1 cellular context compared by ENCODE assay signal in genomic region chr19:45076029-45076850, GRCh38.
TF ChIP-seq lines count a peak whose summit lies in the region.

ZNF296 (minus strand) TSS chr19:45076478; CDS start chr19:45076373, 105 bp downstream.

TF ChIP-seq in HepG2, 621 proteins besides CTCF, POLR2A, EP300 and RAD21 (continued from another document and continues in another):
- no peak for TF ChIP-seq MTA3 (CRISPR knock-in tag; IDR thresholded peaks at IDR 0.05)
- no peak for TF ChIP-seq CREBL2 (CRISPR knock-in tag; IDR thresholded peaks at IDR 0.05; ENCODE audit: borderline replicate concordance)
- TF ChIP-seq DR1 (CRISPR knock-in tag; IDR thresholded peaks at IDR 0.05), result no peak; the same call in 1 of the 2 replicates
- no peak for TF ChIP-seq TOE1 (CRISPR knock-in tag; IDR thresholded peaks at IDR 0.05)
- no peak; the same call in 1 of the 2 replicates for TF ChIP-seq ZMYM4 (CRISPR knock-in tag; IDR thresholded peaks at IDR 0.05)
- TF ChIP-seq ZMAT5 (CRISPR knock-in tag; IDR thresholded peaks at IDR 0.05; ENCODE audit: borderline replicate concordance, low read depth), result no peak
- TF ChIP-seq ZNF260 (CRISPR knock-in tag; IDR thresholded peaks at IDR 0.05; ENCODE audit: borderline replicate concordance, low read depth), result no peak
- peak; percentile 22 for TF ChIP-seq ZEB1 (IDR thresholded peaks at IDR 0.05; ENCODE audit: insufficient replicate concordance, low read depth)
- TF ChIP-seq ESRRA (CRISPR knock-in tag; IDR thresholded peaks at IDR 0.05; ENCODE audit: low read depth), result peak; percentile 49; the same call in 1 of the 2 replicates
- no peak for TF ChIP-seq U2AF2 (IDR thresholded peaks at IDR 0.05; ENCODE audit: low read depth, low read length)
- no peak for TF ChIP-seq MBNL3 (CRISPR knock-in tag; conservative IDR thresholded peaks at IDR 0.05)
- no peak for TF ChIP-seq ZSCAN12 (CRISPR knock-in tag; IDR thresholded peaks at IDR 0.05)
- TF ChIP-seq PBX3 (CRISPR knock-in tag; IDR thresholded peaks at IDR 0.05; ENCODE audit: borderline replicate concordance), result no peak
- no peak for TF ChIP-seq TCF7L2 (IDR thresholded peaks at IDR 0.05; ENCODE audit: low read depth, low read length)
- no peak for TF ChIP-seq ZFP41 (CRISPR knock-in tag; IDR thresholded peaks at IDR 0.05; ENCODE audit: borderline replicate concordance)
- no peak for TF ChIP-seq ZBTB20 (CRISPR knock-in tag; IDR thresholded peaks at IDR 0.05; ENCODE audit: borderline replicate concordance, low read depth)
- TF ChIP-seq, protein P1, sequence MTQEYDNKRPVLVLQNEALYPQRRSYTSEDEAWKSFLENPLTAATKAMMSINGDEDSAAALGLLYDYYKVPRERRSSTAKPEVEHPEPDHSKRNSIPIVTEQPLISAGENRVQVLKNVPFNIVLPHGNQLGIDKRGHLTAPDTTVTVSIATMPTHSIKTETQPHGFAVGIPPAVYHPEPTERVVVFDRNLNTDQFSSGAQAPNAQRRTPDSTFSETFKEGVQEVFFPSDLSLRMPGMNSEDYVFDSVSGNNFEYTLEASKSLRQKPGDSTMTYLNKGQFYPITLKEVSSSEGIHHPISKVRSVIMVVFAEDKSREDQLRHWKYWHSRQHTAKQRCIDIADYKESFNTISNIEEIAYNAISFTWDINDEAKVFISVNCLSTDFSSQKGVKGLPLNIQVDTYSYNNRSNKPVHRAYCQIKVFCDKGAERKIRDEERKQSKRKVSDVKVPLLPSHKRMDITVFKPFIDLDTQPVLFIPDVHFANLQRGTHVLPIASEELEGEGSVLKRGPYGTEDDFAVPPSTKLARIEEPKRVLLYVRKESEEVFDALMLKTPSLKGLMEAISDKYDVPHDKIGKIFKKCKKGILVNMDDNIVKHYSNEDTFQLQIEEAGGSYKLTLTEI (CRISPR knock-in tag; conservative IDR thresholded peaks at IDR 0.05), result no peak
- TF ChIP-seq, protein P2, sequence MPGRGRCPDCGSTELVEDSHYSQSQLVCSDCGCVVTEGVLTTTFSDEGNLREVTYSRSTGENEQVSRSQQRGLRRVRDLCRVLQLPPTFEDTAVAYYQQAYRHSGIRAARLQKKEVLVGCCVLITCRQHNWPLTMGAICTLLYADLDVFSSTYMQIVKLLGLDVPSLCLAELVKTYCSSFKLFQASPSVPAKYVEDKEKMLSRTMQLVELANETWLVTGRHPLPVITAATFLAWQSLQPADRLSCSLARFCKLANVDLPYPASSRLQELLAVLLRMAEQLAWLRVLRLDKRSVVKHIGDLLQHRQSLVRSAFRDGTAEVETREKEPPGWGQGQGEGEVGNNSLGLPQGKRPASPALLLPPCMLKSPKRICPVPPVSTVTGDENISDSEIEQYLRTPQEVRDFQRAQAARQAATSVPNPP (CRISPR knock-in tag; IDR thresholded peaks at IDR 0.05), result no peak
- no peak; the same call in 1 of the 2 replicates for TF ChIP-seq ZNF225 (CRISPR knock-in tag; IDR thresholded peaks at IDR 0.05)
- no peak for TF ChIP-seq ZNF773 (CRISPR knock-in tag; IDR thresholded peaks at IDR 0.05; ENCODE audit: borderline replicate concordance)
- no peak for TF ChIP-seq ZNF879 (CRISPR knock-in tag; IDR thresholded peaks at IDR 0.05)
- TF ChIP-seq AKAP8 (CRISPR knock-in tag; IDR thresholded peaks at IDR 0.05), result 0 out of 2 replicates have a peak, but pooled peaks have one; percentile 57
- no peak; the same call in 1 of the 2 replicates for TF ChIP-seq ZSCAN20 (CRISPR knock-in tag; IDR thresholded peaks at IDR 0.05; ENCODE audit: borderline replicate concordance)
- no peak; the same call in 1 of the 2 replicates for TF ChIP-seq GFI1 (CRISPR knock-in tag; IDR thresholded peaks at IDR 0.05; ENCODE audit: borderline replicate concordance)
- no peak for TF ChIP-seq CEBPG (CRISPR knock-in tag; IDR thresholded peaks at IDR 0.05)
- no peak for TF ChIP-seq ZNF704 (CRISPR knock-in tag; IDR thresholded peaks at IDR 0.05; ENCODE audit: borderline replicate concordance)
- TF ChIP-seq ZNF230 (CRISPR knock-in tag; IDR thresholded peaks at IDR 0.05), result no peak
- no peak for TF ChIP-seq NCOR1 (IDR thresholded peaks at IDR 0.05; ENCODE audit: borderline replicate concordance, low read length)
- TF ChIP-seq, protein P3, sequence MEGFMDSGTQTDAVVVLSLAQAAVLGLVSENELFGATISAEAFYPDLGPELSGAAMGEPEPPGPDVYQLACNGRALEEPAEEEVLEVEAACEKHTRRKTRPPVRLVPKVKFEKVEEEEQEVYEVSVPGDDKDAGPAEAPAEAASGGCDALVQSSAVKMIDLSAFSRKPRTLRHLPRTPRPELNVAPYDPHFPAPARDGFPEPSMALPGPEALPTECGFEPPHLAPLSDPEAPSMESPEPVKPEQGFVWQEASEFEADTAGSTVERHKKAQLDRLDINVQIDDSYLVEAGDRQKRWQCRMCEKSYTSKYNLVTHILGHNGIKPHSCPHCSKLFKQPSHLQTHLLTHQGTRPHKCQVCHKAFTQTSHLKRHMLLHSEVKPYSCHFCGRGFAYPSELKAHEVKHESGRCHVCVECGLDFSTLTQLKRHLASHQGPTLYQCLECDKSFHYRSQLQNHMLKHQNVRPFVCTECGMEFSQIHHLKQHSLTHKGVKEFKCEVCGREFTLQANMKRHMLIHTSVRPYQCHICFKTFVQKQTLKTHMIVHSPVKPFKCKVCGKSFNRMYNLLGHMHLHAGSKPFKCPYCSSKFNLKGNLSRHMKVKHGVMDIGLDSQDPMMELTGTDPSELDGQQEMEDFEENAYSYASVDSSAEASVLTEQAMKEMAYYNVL (CRISPR knock-in tag; IDR thresholded peaks at IDR 0.05; ENCODE audit: borderline replicate concordance), result no peak
- no peak for TF ChIP-seq SIX4 (CRISPR knock-in tag; IDR thresholded peaks at IDR 0.05)
- peak; percentile 25; the same call in 1 of the 2 replicates for TF ChIP-seq SOX5 (CRISPR knock-in tag; IDR thresholded peaks at IDR 0.05; ENCODE audit: borderline replicate concordance)
- TF ChIP-seq MXD3 (CRISPR knock-in tag; IDR thresholded peaks at IDR 0.05), result peak; percentile 69
- no peak for TF ChIP-seq ZKSCAN5 (CRISPR knock-in tag; IDR thresholded peaks at IDR 0.05)
- TF ChIP-seq, protein P4, sequence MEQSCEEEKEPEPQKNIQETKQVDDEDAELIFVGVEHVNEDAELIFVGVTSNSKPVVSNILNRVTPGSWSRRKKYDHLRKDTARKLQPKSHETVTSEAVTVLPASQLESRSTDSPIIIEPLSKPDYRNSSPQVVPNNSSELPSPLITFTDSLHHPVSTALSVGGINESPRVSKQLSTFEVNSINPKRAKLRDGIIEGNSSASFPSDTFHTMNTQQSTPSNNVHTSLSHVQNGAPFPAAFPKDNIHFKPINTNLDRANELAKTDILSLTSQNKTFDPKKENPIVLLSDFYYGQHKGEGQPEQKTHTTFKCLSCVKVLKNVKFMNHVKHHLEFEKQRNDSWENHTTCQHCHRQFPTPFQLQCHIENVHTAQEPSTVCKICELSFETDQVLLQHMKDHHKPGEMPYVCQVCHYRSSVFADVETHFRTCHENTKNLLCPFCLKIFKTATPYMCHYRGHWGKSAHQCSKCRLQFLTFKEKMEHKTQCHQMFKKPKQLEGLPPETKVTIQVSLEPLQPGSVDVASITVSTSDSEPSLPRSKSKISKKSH (CRISPR knock-in tag; IDR thresholded peaks at IDR 0.05; ENCODE audit: borderline replicate concordance), result no peak
- no peak for TF ChIP-seq PAWR (CRISPR knock-in tag; IDR thresholded peaks at IDR 0.05; ENCODE audit: borderline replicate concordance)
- TF ChIP-seq, protein P5, sequence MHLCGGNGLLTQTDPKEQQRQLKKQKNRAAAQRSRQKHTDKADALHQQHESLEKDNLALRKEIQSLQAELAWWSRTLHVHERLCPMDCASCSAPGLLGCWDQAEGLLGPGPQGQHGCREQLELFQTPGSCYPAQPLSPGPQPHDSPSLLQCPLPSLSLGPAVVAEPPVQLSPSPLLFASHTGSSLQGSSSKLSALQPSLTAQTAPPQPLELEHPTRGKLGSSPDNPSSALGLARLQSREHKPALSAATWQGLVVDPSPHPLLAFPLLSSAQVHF (CRISPR knock-in tag; IDR thresholded peaks at IDR 0.05), result no peak
- TF ChIP-seq ZNF10 (CRISPR knock-in tag; IDR thresholded peaks at IDR 0.05; ENCODE audit: borderline replicate concordance, low read depth), result no peak
- no peak for TF ChIP-seq SRF (IDR thresholded peaks at IDR 0.05; ENCODE audit: low read depth, low read length)
- no peak for TF ChIP-seq CSRNP2 (CRISPR knock-in tag; conservative IDR thresholded peaks at IDR 0.05; ENCODE audit: low read depth)
- no peak for TF ChIP-seq DPF2 (CRISPR knock-in tag; IDR thresholded peaks at IDR 0.05; ENCODE audit: borderline replicate concordance, low read depth)
- TF ChIP-seq ZSCAN31 (CRISPR knock-in tag; IDR thresholded peaks at IDR 0.05; ENCODE audit: low read depth), result peak; percentile 76; the same call in 1 of the 2 replicates
- TF ChIP-seq KMT2A (CRISPR knock-in tag; IDR thresholded peaks at IDR 0.05), result no peak
- peak; percentile 28 for TF ChIP-seq MXD1 (CRISPR knock-in tag; IDR thresholded peaks at IDR 0.05)
- peak; percentile 28; the same call in 1 of the 2 replicates for TF ChIP-seq ISL2 (CRISPR knock-in tag; IDR thresholded peaks at IDR 0.05)
- no peak for TF ChIP-seq ZBTB8A (CRISPR knock-in tag; IDR thresholded peaks at IDR 0.05; ENCODE audit: borderline replicate concordance, low read depth)
- no peak for TF ChIP-seq ZSCAN22 (CRISPR knock-in tag; IDR thresholded peaks at IDR 0.05)
- peak; percentile 88; the same call in 1 of the 2 replicates for TF ChIP-seq ZNF138 (CRISPR knock-in tag; IDR thresholded peaks at IDR 0.05; ENCODE audit: low read depth)
- peak; percentile 32; the same call in 1 of the 2 replicates for TF ChIP-seq EED (CRISPR knock-in tag; IDR thresholded peaks at IDR 0.05)
- TF ChIP-seq ZNF367 (CRISPR knock-in tag; IDR thresholded peaks at IDR 0.05; ENCODE audit: borderline replicate concordance), result no peak
- no peak for TF ChIP-seq TP53 (CRISPR knock-in tag; conservative IDR thresholded peaks at IDR 0.05)
- no peak for TF ChIP-seq JUNB (CRISPR knock-in tag; IDR thresholded peaks at IDR 0.05; ENCODE audit: borderline replicate concordance)
- 0 out of 2 replicates have a peak, but pooled peaks have one; percentile 33 for TF ChIP-seq WIZ (CRISPR knock-in tag; IDR thresholded peaks at IDR 0.05)
- peak; percentile 25; the same call in 1 of the 2 replicates for TF ChIP-seq ZNF766 (CRISPR knock-in tag; IDR thresholded peaks at IDR 0.05; ENCODE audit: borderline replicate concordance)
- no peak for TF ChIP-seq ZBTB49 (CRISPR knock-in tag; IDR thresholded peaks at IDR 0.05; ENCODE audit: borderline replicate concordance)
